ENCODE assay signal across 29 cellular contexts in genomic region chr7:111148134-111148533, GRCh38. TPM values are rescaled to one million over a fixed set of nuclear protein-coding genes. Genes with fewer than 3 reads are reported as not detected.
DNase-seq lines count a peak whose midpoint lies in the region; ATAC-seq, FAIRE-seq and TF ChIP-seq lines count a peak whose summit lies in the region.
"Had no signal": no experiment of that assay in that cellular context is flagged by ENCODE, and none has a peak within 500 bp of the region (broad histone marks: within the 10 kb centered on the region; RNA-seq: fewer than 3 reads in every experiment).

No MANE protein-coding gene starts in this region.

- H3K4me3 ChIP-seq in Loucy (ENCODE audit: low read length, poor library complexity, severe bottlenecking): peak overlapping the region; percentile 16
- H3K4me3 ChIP-seq: BLaER1 treated with 17β-estradiol and CSF1 and Interleukin-3, amounts not matched to agents 10 nM and 100 nM; GM23338; HAP-1; SJCRH30 had no signal

- no peaks in the 10 kb centered on the region for H3F3A ChIP-seq in Loucy (ENCODE audit: low read depth)

- DNase-seq in GM19239 (ENCODE audit: insufficient read length, low spot score): no peak
- DNase-seq in HPDE6-E6E7 (ENCODE audit: extremely low spot score): no peak
- no peak for DNase-seq in activated CD4-positive, alpha-beta T cell treated with anti-CD3 and anti-CD28 coated beads for 1 hour
- DNase-seq in cerebellum (ENCODE audit: low spot score): no peak
- DNase-seq in AG08396 (ENCODE audit: low spot score): no peak
- DNase-seq: ACHN; Caco-2; CD4-positive, alpha-beta memory T cell; DMS 273 treated with DMSO at 0.1 percent for 48 hours; DND-41; KBM-7; NCI-H1105; NCI-H146; NCI-H2029; NCI-H2227 treated with DMSO at 0.1 percent for 48 hours; NCI-H510A; NK-92 treated with Interleukin-12 subunit alpha and Interleukin-12 subunit beta, amount 100 ng/mL, for 24 hours; SJCRH30; T-cell had no signal

- peak; percentile 75 for FAIRE-seq in GM19239 (lab: Jason Lieb, UNC)
- FAIRE-seq: GM12891, RCC 7860 had no signal

- ATAC-seq in GM18498 (IDR thresholded peaks at IDR 0.05; ENCODE audit: unreplicated experiment): peak; percentile 44
- peak; percentile 64 for ATAC-seq in HG02610 (IDR thresholded peaks at IDR 0.05; ENCODE audit: unreplicated experiment)
- ATAC-seq: GM23338, T-cell had no signal

- H3K9me3 ChIP-seq in Loucy (ENCODE audit: insufficient read depth, low read depth, low read length): no peaks in the 10 kb centered on the region
- H3K9me3 ChIP-seq: BLaER1 treated with 17β-estradiol and CSF1 and Interleukin-3, amounts not matched to agents 10 nM and 100 nM; Caco-2; HAP-1; SJCRH30 had no signal

- H3K9me2 ChIP-seq in Loucy (replicated peaks; ENCODE audit: low read depth, low read length): no peaks in the 10 kb centered on the region

- peak overlapping the region; percentile 49; the same call in 1 of the 2 replicates for H2AFZ ChIP-seq in Loucy (ENCODE audit: low read length)
- H2AFZ ChIP-seq: GM23338 had no signal

- no peaks in the 10 kb centered on the region for H3K27me3 ChIP-seq in Loucy (ENCODE audit: insufficient read depth, low read length, poor library complexity, severe bottlenecking)
- H3K27me3 ChIP-seq: BLaER1 treated with 17β-estradiol and CSF1 and Interleukin-3, amounts not matched to agents 10 nM and 100 nM; SJCRH30 had no signal

- no peak for TF ChIP-seq CTCF in Loucy (conservative IDR thresholded peaks at IDR 0.05; ENCODE audit: low read length)

- no peaks in the 10 kb centered on the region for H3K79me2 ChIP-seq in Loucy (ENCODE audit: insufficient read depth, low read length)

- peaks cover 8% of the 10 kb centered on the region for H3K4me1 ChIP-seq in Loucy (ENCODE audit: insufficient read depth, low read length, poor library complexity, severe bottlenecking)
- H3K4me1 ChIP-seq: Caco-2, HAP-1 had no signal

- H4K20me1 ChIP-seq in Loucy (ENCODE audit: insufficient read depth, low read length, poor library complexity, severe bottlenecking): no peaks in the 10 kb centered on the region
- H4K20me1 ChIP-seq: BLaER1 treated with 17β-estradiol and CSF1 and Interleukin-3, amounts not matched to agents 10 nM and 100 nM had no signal

- H3K4me2 ChIP-seq in Loucy (ENCODE audit: low read depth, low read length, poor library complexity, severe bottlenecking): peak overlapping the region; percentile 24
- H3K4me2 ChIP-seq: BLaER1 treated with 17β-estradiol and CSF1 and Interleukin-3, amounts not matched to agents 10 nM and 100 nM; GM23338 had no signal

- peak overlapping the region; percentile 4 for H3K9ac ChIP-seq in Loucy (ENCODE audit: low read depth, low read length, poor library complexity, severe bottlenecking)
- H3K9ac ChIP-seq: BLaER1 treated with 17β-estradiol and CSF1 and Interleukin-3, amounts not matched to agents 10 nM and 100 nM had no signal

- H3K36me3 ChIP-seq in Loucy (ENCODE audit: insufficient read depth, low read length): no peaks in the 10 kb centered on the region
- H3K36me3 ChIP-seq: BLaER1 treated with 17β-estradiol and CSF1 and Interleukin-3, amounts not matched to agents 10 nM and 100 nM; HAP-1; SJCRH30 had no signal

RNA-seq across cellular contexts. Expression of gene LRRN3, which starts 57.2 kb away (rescaled TPM):
- 108 TPM for total RNA-seq in cerebellum
- total RNA-seq: GM23338, HT1080, OCI-LY7 had no signal
